20 cellular contexts compared by ENCODE assay signal in genomic region chr3:42612147-42612680, GRCh38. TPM values are rescaled to one million over a fixed set of nuclear protein-coding genes. Genes with fewer than 3 reads are reported as not detected.
DNase-seq lines count a peak whose midpoint lies in the region; ATAC-seq, FAIRE-seq and TF ChIP-seq lines count a peak whose summit lies in the region.
"Had no signal": no experiment of that assay in that cellular context is flagged by ENCODE, and none has a peak within 500 bp of the region (broad histone marks: within the 10 kb centered on the region; RNA-seq: fewer than 3 reads in every experiment).

No MANE protein-coding gene starts in this region.

- H3K27ac Mint-ChIP-seq in T-helper 2 cell treated with Interferon-gamma antibody and Interleukin-4, amounts not matched to agents 5 μg/mL and 100 μg/mL, for 36 hours, result peak overlapping the region; percentile 20
- H3K27ac Mint-ChIP-seq in HFFc6, result peak overlapping the region; percentile 42; the same call in 1 of the 2 replicates

- H3K4me3 ChIP-seq in dorsolateral prefrontal cortex (no peak overlapping the region), gastrocnemius medialis (no peak overlapping the region)
- H3K4me3 ChIP-seq: A549, GM23248, lung, MG63 had no signal

- intact Hi-C loops in dorsolateral prefrontal cortex (cut with DNase I) (no loop called here), gastrocnemius medialis (cut with DNase I; ENCODE audit: low total_unique reads) (no loop called here)

- peaks cover 79 to 84% of the 10 kb centered on the region in 2 donors for H3K4me1 ChIP-seq in gastrocnemius medialis

- H3K27ac ChIP-seq in dorsolateral prefrontal cortex (peak overlapping the region in 31 of 59 donors; percentile 1 to 69 (median 42)), gastrocnemius medialis (peak overlapping the region; percentile 60 to 96 (median 74))
- H3K27ac ChIP-seq: A549, brain microvascular endothelial cell had no signal

- H3K4me3 Mint-ChIP-seq in T-helper 2 cell treated with Interferon-gamma antibody and Interleukin-4, amounts not matched to agents 5 μg/mL and 100 μg/mL, for 36 hours, result no peak overlapping the region
- no peak overlapping the region for H3K4me3 Mint-ChIP-seq in HFFc6
- H3K4me3 Mint-ChIP-seq: neural crest cell had no signal

- in situ Hi-C loops in gastrocnemius medialis (cut with MboI; ENCODE audit: low sequenced_read_pairs in 4 of 4), result no loop called here

- H3K9me3 Mint-ChIP-seq in T-helper 2 cell treated with Interferon-gamma antibody and Interleukin-4, amounts not matched to agents 5 μg/mL and 100 μg/mL, for 36 hours, result no peaks in the 10 kb centered on the region
- no peaks in the 10 kb centered on the region for H3K9me3 Mint-ChIP-seq in HFFc6
- H3K9me3 Mint-ChIP-seq: neural crest cell had no signal

- H3K27me3 ChIP-seq in dorsolateral prefrontal cortex, result no peaks in the 10 kb centered on the region
- H3K27me3 ChIP-seq in gastrocnemius medialis, result no peaks in the 10 kb centered on the region
- H3K27me3 ChIP-seq: brain microvascular endothelial cell, MG63 had no signal

- no peaks in the 10 kb centered on the region for H3K36me3 ChIP-seq in gastrocnemius medialis

- H3K36me3 Mint-ChIP-seq in T-helper 2 cell treated with Interferon-gamma antibody and Interleukin-4, amounts not matched to agents 5 μg/mL and 100 μg/mL, for 36 hours (ENCODE audit: low read depth), result peaks cover 36% of the 10 kb centered on the region
- peaks cover 23% of the 10 kb centered on the region for H3K36me3 Mint-ChIP-seq in HFFc6 (ENCODE audit: low read depth)

- TF ChIP-seq CTCF in HFFc6 (IDR thresholded peaks at IDR 0.05) (no peak), dorsolateral prefrontal cortex (IDR thresholded peaks at IDR 0.05 in 54 of 56, conservative IDR thresholded peaks at IDR 0.05 in 2 of 56; ENCODE audit: low read depth in 1 of 56, partially characterized antibody in 56 of 56) (no peak), gastrocnemius medialis (IDR thresholded peaks at IDR 0.05 in 4 of 5, conservative IDR thresholded peaks at IDR 0.05 in 1 of 5) (no peak)

- H3K27me3 Mint-ChIP-seq in T-helper 2 cell treated with Interferon-gamma antibody and Interleukin-4, amounts not matched to agents 5 μg/mL and 100 μg/mL, for 36 hours (ENCODE audit: low read depth), result no peaks in the 10 kb centered on the region
- H3K27me3 Mint-ChIP-seq in HFFc6 (ENCODE audit: insufficient read depth), result no peaks in the 10 kb centered on the region

- H3K4me1 Mint-ChIP-seq in T-helper 2 cell treated with Interferon-gamma antibody and Interleukin-4, amounts not matched to agents 5 μg/mL and 100 μg/mL, for 36 hours (ENCODE audit: low read depth), result peaks cover 38% of the 10 kb centered on the region
- peaks cover 48% of the 10 kb centered on the region for H3K4me1 Mint-ChIP-seq in HFFc6 (ENCODE audit: low read depth)

- DNase-seq in T-helper 2 cell treated with Interferon-gamma antibody and Interleukin-4, amounts not matched to agents 5 μg/mL and 100 μg/mL, for 36 hours (ENCODE audit: low spot score), result no peak
- no peak for DNase-seq in T-helper 2 cell
- DNase-seq in HFFc6, result no peak
- no peak for DNase-seq in dorsolateral prefrontal cortex
- DNase-seq in gastrocnemius medialis, result no peak
- no peak for DNase-seq in frontal cortex (ENCODE audit: low spot score in 2 of 2)
- DNase-seq in GM19239 (ENCODE audit: insufficient read length, low spot score), result no peak
- DNase-seq: activated gamma-delta T cell treated with Interleukin-2 at 50 U/mL for 16 hours, brain microvascular endothelial cell, GM23248, MG63, NCI-H187 treated with DMSO at 0.1 percent for 48 hours, PC-3, right cardiac atrium, SK-N-SH, trophoblast cell had no signal

- H3K9me3 ChIP-seq in gastrocnemius medialis, result no peaks in the 10 kb centered on the region
- H3K9me3 ChIP-seq: A549, MG63, SK-N-SH had no signal

- no peak for FAIRE-seq in frontal cortex (lab: Jason Lieb, UNC)
- FAIRE-seq in GM19239 (lab: Jason Lieb, UNC), result no peak
- FAIRE-seq: A549 had no signal

- TF ChIP-seq POLR2A in gastrocnemius medialis (IDR thresholded peaks at IDR 0.05), result no peak

- no peak for ATAC-seq in gastrocnemius medialis
- ATAC-seq in GM18907 (IDR thresholded peaks at IDR 0.05; ENCODE audit: unreplicated experiment), result no peak

RNA-seq across cellular contexts. Expression of gene NKTR, which starts 11.7 kb away (rescaled TPM):
- 10 to 100 TPM; 27.8 to 32.7 (median 30.9) TPM for total RNA-seq in HFFc6 (2021; fragmentation: NEBNext Ultra II Directional; extraction: Animal tissue kit (Norgen Biotek cat#: 25700))
- 100 to 1,000 TPM in 79 of 120 experiments, 10 to 100 TPM in 41; 64.0 to 154 (median 107) TPM for total RNA-seq in dorsolateral prefrontal cortex
- total RNA-seq in gastrocnemius medialis, result 10 to 100 TPM; 10.0 to 56.6 (median 13.6) TPM
- total RNA-seq in frontal cortex, result 110 TPM

RNA-seq across cellular contexts. Expression of gene SS18L2, which starts 21.6 kb away (rescaled TPM):
- 10 to 100 TPM; 18.9 to 23.2 (median 20.9) TPM for total RNA-seq in HFFc6 (2021; fragmentation: NEBNext Ultra II Directional; extraction: Animal tissue kit (Norgen Biotek cat#: 25700))
- 10 to 100 TPM; 13.0 to 41.1 (median 28.2) TPM for total RNA-seq in dorsolateral prefrontal cortex
- 10 to 100 TPM; 12.0 to 30.0 (median 15.5) TPM for total RNA-seq in gastrocnemius medialis
- 35.1 TPM for total RNA-seq in frontal cortex

RNA-seq across cellular contexts. Expression of gene SEC22C, which starts 30.4 kb away (rescaled TPM):
- 10 to 100 TPM; 40.7 to 51.2 (median 48.6) TPM for total RNA-seq in HFFc6 (2021; fragmentation: NEBNext Ultra II Directional; extraction: Animal tissue kit (Norgen Biotek cat#: 25700))
- total RNA-seq in dorsolateral prefrontal cortex (10 to 100 TPM; 37.5 to 76.6 (median 57.6) TPM), gastrocnemius medialis (10 to 100 TPM; 35.5 to 54.6 (median 40.6) TPM), frontal cortex (64.4 TPM)

RNA-seq across cellular contexts. Expression of gene ZBTB47, which starts 41.3 kb away (rescaled TPM):
- 10 to 100 TPM; 26.3 to 35.7 (median 29.3) TPM for total RNA-seq in HFFc6 (2021; fragmentation: NEBNext Ultra II Directional; extraction: Animal tissue kit (Norgen Biotek cat#: 25700))
- 100 to 1,000 TPM in 3 of 120 experiments, 10 to 100 TPM in 117; 45.2 to 122 (median 62.1) TPM for total RNA-seq in dorsolateral prefrontal cortex
- total RNA-seq in gastrocnemius medialis, result 100 to 1,000 TPM; 141 to 256 (median 167) TPM
- total RNA-seq in frontal cortex, result 19.6 TPM
